In the genomic region with DNA sequence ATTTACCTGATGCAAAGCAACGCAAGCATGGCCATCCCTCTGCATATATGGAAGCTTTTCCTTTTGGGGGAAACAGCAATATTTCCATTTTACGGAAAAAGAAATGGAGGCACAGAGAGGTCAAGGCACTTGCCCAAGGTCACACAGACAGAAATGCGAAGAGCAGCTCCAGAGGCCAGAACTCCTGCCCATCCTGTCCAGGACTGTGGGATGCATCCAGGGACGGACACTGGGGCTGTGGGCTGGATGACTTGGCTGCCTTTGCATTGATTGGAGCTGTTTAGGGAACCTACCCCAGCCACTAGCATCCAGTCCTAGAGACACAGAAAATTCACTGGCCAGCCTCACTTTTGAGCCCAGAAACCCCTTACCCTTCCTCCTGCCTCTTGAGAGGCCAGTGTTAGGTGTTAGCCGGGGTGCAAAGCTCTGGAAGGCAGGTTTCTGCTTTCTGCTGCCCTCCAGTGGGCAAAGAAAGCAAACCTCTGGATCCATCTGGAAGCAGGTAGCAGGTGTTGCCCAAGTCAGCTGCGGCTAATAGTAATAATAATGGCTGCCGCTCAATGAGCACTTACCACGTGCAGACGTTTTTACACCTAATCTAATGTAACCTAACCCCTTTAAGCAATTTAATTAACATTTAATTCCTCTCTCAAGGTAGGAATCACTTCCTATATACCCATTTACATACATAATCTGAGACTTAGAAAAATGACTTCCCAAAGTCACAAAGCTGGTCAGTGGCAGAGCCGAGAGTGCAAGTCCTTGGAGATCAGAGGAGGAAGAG, we compare ENCODE assay signal across 8 cellular contexts. TPM values are rescaled to one million over a fixed set of nuclear protein-coding genes. Genes with fewer than 3 reads are reported as not detected.
DNase-seq lines count a peak whose midpoint lies in the region; ATAC-seq, FAIRE-seq and TF ChIP-seq lines count a peak whose summit lies in the region.

No MANE protein-coding gene starts in this region.

- no peaks in the 10 kb centered on the region for H3K27me3 ChIP-seq in thoracic aorta (replicated peaks; ENCODE audit: insufficient read depth)

- no peak overlapping the region for H3K27ac Mint-ChIP-seq in WTC11

- H3K36me3 ChIP-seq in thoracic aorta = no peaks in the 10 kb centered on the region

- CTCF ChIA-PET in WTC11 (lab: Charles Lee) = interaction anchor here (0.6 to 4.2 kb wide), 47 partner anchors 13 to 373 kb away, joined by 3 to 83 read pairs (median 4); a partner anchor contains a TSS

- no peaks in the 10 kb centered on the region for H3K36me3 Mint-ChIP-seq in WTC11

- DNase-seq in AG10803 (ENCODE audit: low read depth) (no peak), GM19239 (ENCODE audit: insufficient read length, low spot score) (peak; percentile 74), NCI-H1930 (lab: John Stamatoyannopoulos, UW) (peak; percentile 50 to 71), WTC11 (ENCODE audit: low spot score) (peak; percentile 85), choroid plexus epithelial cell (ENCODE audit: low read depth) (peak; percentile 74), mucosa of gallbladder (ENCODE audit: low spot score) (peak; percentile 60), thoracic aorta (ENCODE audit: low spot score) (no peak), cortex of kidney (lab: John Stamatoyannopoulos, UW) (no peak)

- peaks cover 5% of the 10 kb centered on the region; the same call in 1 of the 2 replicates for H3K9me3 Mint-ChIP-seq in WTC11

- peak; percentile 18 for FAIRE-seq in GM19239 (lab: Jason Lieb, UNC)

- TF ChIP-seq CTCF in AG10803 (conservative IDR thresholded peaks at IDR 0.05; ENCODE audit: low read length) = peak; percentile 52
- TF ChIP-seq CTCF in WTC11 (IDR thresholded peaks at IDR 0.05) = peak; percentile 60
- TF ChIP-seq CTCF in choroid plexus epithelial cell (conservative IDR thresholded peaks at IDR 0.05; ENCODE audit: low read depth, low read length) = peak; percentile 87
- peak; percentile 53 for TF ChIP-seq CTCF in thoracic aorta (IDR thresholded peaks at IDR 0.05)

- peaks cover 23% of the 10 kb centered on the region for H3K4me1 Mint-ChIP-seq in WTC11

- no peaks in the 10 kb centered on the region for H3K9me3 ChIP-seq in thoracic aorta

- H3K4me3 Mint-ChIP-seq in WTC11 = no peak overlapping the region

- no peak overlapping the region for H3K27ac ChIP-seq in thoracic aorta

- ATAC-seq in WTC11 = peak; percentile 81
- ATAC-seq in thoracic aorta (ENCODE audit: insufficient number of reproducible peaks, low FRiP score, low read depth) = no peak

- peaks cover 0 to 19% of the 10 kb centered on the region in 2 donors for H3K4me1 ChIP-seq in thoracic aorta (ENCODE audit: control insufficient read depth in 1 of 2, low read depth in 2 of 2)

- H3K27me3 Mint-ChIP-seq in WTC11 (ENCODE audit: low read depth) = peaks cover 10% of the 10 kb centered on the region

- POLR2A ChIA-PET in WTC11 (lab: Charles Lee) = interaction anchor here (0.8 kb wide), 1 partner anchor 37 kb away, joined by 4 read pairs; no protein-coding TSS in a partner anchor

- H3K4me3 ChIP-seq in AG10803 (ENCODE audit: low read length) (no peak overlapping the region), choroid plexus epithelial cell (ENCODE audit: low read depth, low read length) (no peak overlapping the region), thoracic aorta (no peak overlapping the region)

TF ChIP-seq in WTC11, 78 proteins besides CTCF, POLR2A, EP300 and RAD21 (continues in another document):
- TF ChIP-seq, protein P1, sequence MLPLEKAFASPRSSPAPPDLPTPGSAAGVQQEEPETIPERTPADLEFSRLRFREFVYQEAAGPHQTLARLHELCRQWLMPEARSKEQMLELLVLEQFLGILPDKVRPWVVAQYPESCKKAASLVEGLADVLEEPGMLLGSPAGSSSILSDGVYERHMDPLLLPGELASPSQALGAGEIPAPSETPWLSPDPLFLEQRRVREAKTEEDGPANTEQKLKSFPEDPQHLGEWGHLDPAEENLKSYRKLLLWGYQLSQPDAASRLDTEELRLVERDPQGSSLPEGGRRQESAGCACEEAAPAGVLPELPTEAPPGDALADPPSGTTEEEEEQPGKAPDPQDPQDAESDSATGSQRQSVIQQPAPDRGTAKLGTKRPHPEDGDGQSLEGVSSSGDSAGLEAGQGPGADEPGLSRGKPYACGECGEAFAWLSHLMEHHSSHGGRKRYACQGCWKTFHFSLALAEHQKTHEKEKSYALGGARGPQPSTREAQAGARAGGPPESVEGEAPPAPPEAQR (CRISPR knock-in tag; IDR thresholded peaks at IDR 0.05) = no peak
- TF ChIP-seq ZNF263 (CRISPR knock-in tag; IDR thresholded peaks at IDR 0.05; ENCODE audit: low read depth) (no peak), SMAD4 (CRISPR knock-in tag; IDR thresholded peaks at IDR 0.05) (no peak), ZNF219 (CRISPR knock-in tag; IDR thresholded peaks at IDR 0.05; ENCODE audit: borderline replicate concordance) (no peak), GTF2I (CRISPR knock-in tag; conservative IDR thresholded peaks at IDR 0.05) (peak; percentile 7; the same call in 1 of the 2 replicates), NR2C2 (CRISPR knock-in tag; IDR thresholded peaks at IDR 0.05) (no peak), RELA (CRISPR knock-in tag; IDR thresholded peaks at IDR 0.05; ENCODE audit: borderline replicate concordance) (no peak), MYBL2 (CRISPR knock-in tag; IDR thresholded peaks at IDR 0.05) (no peak), KAT7 (CRISPR knock-in tag; IDR thresholded peaks at IDR 0.05; ENCODE audit: borderline replicate concordance) (no peak), ZBTB21 (CRISPR knock-in tag; IDR thresholded peaks at IDR 0.05; ENCODE audit: borderline replicate concordance) (no peak), TEAD4 (CRISPR knock-in tag; IDR thresholded peaks at IDR 0.05) (no peak), NFATC4 (CRISPR knock-in tag; IDR thresholded peaks at IDR 0.05) (no peak), TP53 (CRISPR knock-in tag; IDR thresholded peaks at IDR 0.05) (no peak), IRF2 (CRISPR knock-in tag; IDR thresholded peaks at IDR 0.05; ENCODE audit: borderline replicate concordance, low read depth) (no peak), RORB (CRISPR knock-in tag; IDR thresholded peaks at IDR 0.05) (no peak), FOXJ3 (CRISPR knock-in tag; IDR thresholded peaks at IDR 0.05; ENCODE audit: borderline replicate concordance) (no peak)
- TF ChIP-seq, protein P2, sequence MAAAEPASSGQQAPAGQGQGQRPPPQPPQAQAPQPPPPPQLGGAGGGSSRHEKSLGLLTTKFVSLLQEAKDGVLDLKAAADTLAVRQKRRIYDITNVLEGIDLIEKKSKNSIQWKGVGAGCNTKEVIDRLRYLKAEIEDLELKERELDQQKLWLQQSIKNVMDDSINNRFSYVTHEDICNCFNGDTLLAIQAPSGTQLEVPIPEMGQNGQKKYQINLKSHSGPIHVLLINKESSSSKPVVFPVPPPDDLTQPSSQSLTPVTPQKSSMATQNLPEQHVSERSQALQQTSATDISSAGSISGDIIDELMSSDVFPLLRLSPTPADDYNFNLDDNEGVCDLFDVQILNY (CRISPR knock-in tag; IDR thresholded peaks at IDR 0.05) = no peak
- TF ChIP-seq, protein P3, sequence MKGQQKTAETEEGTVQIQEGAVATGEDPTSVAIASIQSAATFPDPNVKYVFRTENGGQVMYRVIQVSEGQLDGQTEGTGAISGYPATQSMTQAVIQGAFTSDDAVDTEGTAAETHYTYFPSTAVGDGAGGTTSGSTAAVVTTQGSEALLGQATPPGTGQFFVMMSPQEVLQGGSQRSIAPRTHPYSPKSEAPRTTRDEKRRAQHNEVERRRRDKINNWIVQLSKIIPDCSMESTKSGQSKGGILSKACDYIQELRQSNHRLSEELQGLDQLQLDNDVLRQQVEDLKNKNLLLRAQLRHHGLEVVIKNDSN (CRISPR knock-in tag; IDR thresholded peaks at IDR 0.05) = peak; percentile 33; the same call in 1 of the 2 replicates
- TF ChIP-seq, protein P4, sequence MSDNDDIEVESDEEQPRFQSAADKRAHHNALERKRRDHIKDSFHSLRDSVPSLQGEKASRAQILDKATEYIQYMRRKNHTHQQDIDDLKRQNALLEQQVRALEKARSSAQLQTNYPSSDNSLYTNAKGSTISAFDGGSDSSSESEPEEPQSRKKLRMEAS (CRISPR knock-in tag; IDR thresholded peaks at IDR 0.05) = peak; percentile 80
- TF ChIP-seq, protein P5, sequence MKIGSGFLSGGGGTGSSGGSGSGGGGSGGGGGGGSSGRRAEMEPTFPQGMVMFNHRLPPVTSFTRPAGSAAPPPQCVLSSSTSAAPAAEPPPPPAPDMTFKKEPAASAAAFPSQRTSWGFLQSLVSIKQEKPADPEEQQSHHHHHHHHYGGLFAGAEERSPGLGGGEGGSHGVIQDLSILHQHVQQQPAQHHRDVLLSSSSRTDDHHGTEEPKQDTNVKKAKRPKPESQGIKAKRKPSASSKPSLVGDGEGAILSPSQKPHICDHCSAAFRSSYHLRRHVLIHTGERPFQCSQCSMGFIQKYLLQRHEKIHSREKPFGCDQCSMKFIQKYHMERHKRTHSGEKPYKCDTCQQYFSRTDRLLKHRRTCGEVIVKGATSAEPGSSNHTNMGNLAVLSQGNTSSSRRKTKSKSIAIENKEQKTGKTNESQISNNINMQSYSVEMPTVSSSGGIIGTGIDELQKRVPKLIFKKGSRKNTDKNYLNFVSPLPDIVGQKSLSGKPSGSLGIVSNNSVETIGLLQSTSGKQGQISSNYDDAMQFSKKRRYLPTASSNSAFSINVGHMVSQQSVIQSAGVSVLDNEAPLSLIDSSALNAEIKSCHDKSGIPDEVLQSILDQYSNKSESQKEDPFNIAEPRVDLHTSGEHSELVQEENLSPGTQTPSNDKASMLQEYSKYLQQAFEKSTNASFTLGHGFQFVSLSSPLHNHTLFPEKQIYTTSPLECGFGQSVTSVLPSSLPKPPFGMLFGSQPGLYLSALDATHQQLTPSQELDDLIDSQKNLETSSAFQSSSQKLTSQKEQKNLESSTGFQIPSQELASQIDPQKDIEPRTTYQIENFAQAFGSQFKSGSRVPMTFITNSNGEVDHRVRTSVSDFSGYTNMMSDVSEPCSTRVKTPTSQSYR (CRISPR knock-in tag; IDR thresholded peaks at IDR 0.05) = no peak
- TF ChIP-seq, protein P6, sequence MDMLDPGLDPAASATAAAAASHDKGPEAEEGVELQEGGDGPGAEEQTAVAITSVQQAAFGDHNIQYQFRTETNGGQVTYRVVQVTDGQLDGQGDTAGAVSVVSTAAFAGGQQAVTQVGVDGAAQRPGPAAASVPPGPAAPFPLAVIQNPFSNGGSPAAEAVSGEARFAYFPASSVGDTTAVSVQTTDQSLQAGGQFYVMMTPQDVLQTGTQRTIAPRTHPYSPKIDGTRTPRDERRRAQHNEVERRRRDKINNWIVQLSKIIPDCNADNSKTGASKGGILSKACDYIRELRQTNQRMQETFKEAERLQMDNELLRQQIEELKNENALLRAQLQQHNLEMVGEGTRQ (CRISPR knock-in tag; IDR thresholded peaks at IDR 0.05) = peak; percentile 45; the same call in 1 of the 2 replicates

RNA-seq across cellular contexts. Expression of a gene that starts 31.7 kb away (rescaled TPM):
- total RNA-seq in WTC11 (2021) (0.16 to 0.37 TPM (median 0.23 TPM) in 3 replicates), mucosa of gallbladder (1.6 TPM), thoracic aorta (100 to 1,000 TPM; 652 to 994 TPM)

RNA-seq across cellular contexts. Expression of a gene that starts 32.0 kb away (rescaled TPM):
- total RNA-seq in WTC11 (2021) (19.7 to 29.2 TPM (median 25.3 TPM) in 3 replicates), mucosa of gallbladder (5.1 TPM), thoracic aorta (10 to 100 TPM in 1 of 2 donors, 1 to 10 TPM in 1; 8.1 to 20.6 TPM)

Comparison
In these comparisons a context has a peak if more than half of its experiments do, and no peak if none do; other contexts are left out.
1. DNase-seq: peak in GM19239 (single experiment), NCI-H1930 (2 of 2), WTC11 (single experiment), choroid plexus epithelial cell (single experiment) and mucosa of gallbladder (single experiment); none in AG10803 (single experiment), thoracic aorta (single experiment) and cortex of kidney (single experiment).
2. RNA of a gene that starts 31.7 kb away (total RNA-seq): 652 to 994 TPM in thoracic aorta; 1.6 TPM in mucosa of gallbladder (single experiment) and 0.16 to 0.37 TPM in WTC11; every median in the first group is over 100 times any median in the second.
3. Peak in every context shown above with its lines, with median percentiles within 50 percentile points of each other: CTCF ChIP-seq.